Comparison of ENCODE assay signal across 12 cellular contexts in genomic region chr9:25742241-25742640, GRCh38.
"Had no signal": no experiment of that assay in that cellular context is flagged by ENCODE, and none has a peak within 500 bp of the region (broad histone marks: within the 10 kb centered on the region; RNA-seq: fewer than 3 reads in every experiment).

No MANE protein-coding gene starts in this region.

- H3K4me3 ChIP-seq: adrenal gland, lung had no signal

- DNase-seq: activated CD4-positive, alpha-beta T cell treated with anti-CD3 and anti-CD28 coated beads, Interleukin-2, amount 50 U/mL, for 1 hour; activated naive CD4-positive, alpha-beta T cell treated with anti-CD3 and anti-CD28 coated beads, Interleukin-2, amount 50 U/mL, for 16 hours; adrenal gland; central memory CD4-positive, alpha-beta T cell; cortex of kidney; effector memory CD4-positive, alpha-beta T cell; hippocampal formation; stimulated activated CD4-positive, alpha-beta T cell treated with anti-CD3 and anti-CD28 coated beads, Interleukin-2, amount 100 ng/mL, for 48 hours; stimulated activated naive CD4-positive, alpha-beta T cell treated with Interleukin-2 at 50 U/mL for 16 hours; trophoblast cell had no signal

- ATAC-seq: natural killer cell treated with Interleukin-12 subunit alpha and Interleukin-12 subunit beta and Interleukin-15 and Interleukin-18, amount 100 ng/mL, for 72 hours had no signal

- H3K36me3 ChIP-seq: adrenal gland had no signal

- H3K9me3 ChIP-seq: adrenal gland had no signal

- H3K4me1 ChIP-seq: adrenal gland had no signal
